1 cellular context compared by ENCODE assay signal in genomic region chr12:52256165-52256935, GRCh38.
TF ChIP-seq lines count a peak whose summit lies in the region.

No MANE protein-coding gene starts in this region.

TF ChIP-seq in IMR-90, 13 proteins besides CTCF, POLR2A, EP300 and RAD21 (continued from another document):
- TF ChIP-seq ELK1 (IDR thresholded peaks at IDR 0.05; ENCODE audit: borderline replicate concordance, low read depth, low read length) (no peak), FOS (IDR thresholded peaks at IDR 0.05; ENCODE audit: low read depth, low read length) (no peak), MAFK (IDR thresholded peaks at IDR 0.05; ENCODE audit: low read depth, low read length) (no peak)
